In genomic region chr6:20853828-20854227, GRCh38 we compare ENCODE assay signal across 20 cellular contexts.
DNase-seq lines count a peak whose midpoint lies in the region; ATAC-seq and TF ChIP-seq lines count a peak whose summit lies in the region.
"Had no signal": no experiment of that assay in that cellular context is flagged by ENCODE, and none has a peak within 500 bp of the region (broad histone marks: within the 10 kb centered on the region; RNA-seq: fewer than 3 reads in every experiment).

No MANE protein-coding gene starts in this region.

- H4K20me1 ChIP-seq in SK-N-SH (ENCODE audit: insufficient read depth), result no peaks in the 10 kb centered on the region
- H4K20me1 ChIP-seq: BLaER1 treated with 17β-estradiol and CSF1 and Interleukin-3, amounts not matched to agents 10 nM and 100 nM had no signal

- H3K4me3 ChIP-seq in SK-N-SH (ENCODE audit: low read depth in 2 of 2, low read length in 1 of 2) (no peak overlapping the region), endodermal cell (ENCODE audit: low read length) (peak overlapping the region; percentile 45)
- H3K4me3 ChIP-seq: BLaER1 treated with 17β-estradiol and CSF1 and Interleukin-3, amounts not matched to agents 10 nM and 100 nM; GM12878; GM23248 had no signal

- H2AFZ ChIP-seq in SK-N-SH (ENCODE audit: low read depth), result no peak overlapping the region
- H2AFZ ChIP-seq: GM23248 had no signal

- no peaks in the 10 kb centered on the region for H3K36me3 Mint-ChIP-seq in endodermal cell (ENCODE audit: low read depth)
- H3K36me3 Mint-ChIP-seq in progenitor cell of endocrine pancreas (ENCODE audit: insufficient read depth), result no peaks in the 10 kb centered on the region

- no peak for TF ChIP-seq RAD21 in SK-N-SH (IDR thresholded peaks at IDR 0.05; ENCODE audit: low read length)

- H3K9ac ChIP-seq in SK-N-SH (no peak overlapping the region), endodermal cell (ENCODE audit: extremely low read depth, low read length, poor library complexity, severe bottlenecking) (no peak overlapping the region)
- H3K9ac ChIP-seq: BLaER1 treated with 17β-estradiol and CSF1 and Interleukin-3, amounts not matched to agents 10 nM and 100 nM; GM23248 had no signal

- H3K9me3 Mint-ChIP-seq in endodermal cell, result no peaks in the 10 kb centered on the region
- H3K9me3 Mint-ChIP-seq in progenitor cell of endocrine pancreas (ENCODE audit: low read depth), result no peaks in the 10 kb centered on the region
- H3K9me3 Mint-ChIP-seq: CD8-positive, alpha-beta memory T cell had no signal

- TF ChIP-seq CTCF in SK-N-SH (IDR thresholded peaks at IDR 0.05) (no peak), endodermal cell (conservative IDR thresholded peaks at IDR 0.05) (no peak), progenitor cell of endocrine pancreas (IDR thresholded peaks at IDR 0.05; ENCODE audit: unreplicated experiment) (no peak)

- no peak for ATAC-seq in SK-N-SH treated with all-trans-retinoic acid at 6 μM for 48 hours
- ATAC-seq in GM19463 (IDR thresholded peaks at IDR 0.05; ENCODE audit: unreplicated experiment), result no peak
- ATAC-seq: GM12878 had no signal

- no peaks in the 10 kb centered on the region for H3K9me3 ChIP-seq in SK-N-SH
- no peaks in the 10 kb centered on the region for H3K9me3 ChIP-seq in endodermal cell (ENCODE audit: control insufficient read depth, low read length)

- 70% methylated on average over 3 of the region's 3 CpGs for WGBS in SK-N-SH (ENCODE audit: low lambda C conversion rate)
- 86 to 94% methylated on average over 3 of the region's 3 CpGs for WGBS in endodermal cell (ENCODE audit: insufficient coverage in 1 of 2, insufficient read length in 1 of 2), 2 experiments

- H3K27ac Mint-ChIP-seq in endodermal cell (no peak overlapping the region), progenitor cell of endocrine pancreas (peak overlapping the region; percentile 77)
- H3K27ac Mint-ChIP-seq: B cell; CD4-positive, CD25-positive, alpha-beta regulatory T cell; CD8-positive, alpha-beta memory T cell had no signal

- H3K4me1 ChIP-seq in SK-N-SH (ENCODE audit: control insufficient read depth in 1 of 2, insufficient read depth in 2 of 2, low read depth in 1 of 2, low read length in 1 of 2) (no peaks in the 10 kb centered on the region; a peak in 1 of 4 replicates), endodermal cell (ENCODE audit: control insufficient read depth, insufficient read depth, low read length) (peaks cover 2% of the 10 kb centered on the region)
- H3K4me1 ChIP-seq: BLaER1 treated with 17β-estradiol and CSF1 and Interleukin-3, amounts not matched to agents 10 nM and 100 nM had no signal

- DNase-seq in SK-N-SH, result peak; percentile 33
- no peak for DNase-seq in endodermal cell
- no peak for DNase-seq in progenitor cell of endocrine pancreas (ENCODE audit: low spot score, unreplicated experiment)
- no peak for DNase-seq in activated CD4-positive, alpha-beta T cell treated with anti-CD3 and anti-CD28 coated beads, Interleukin-2, amount 50 U/mL, for 4 hours
- no peak for DNase-seq in HPDE6-E6E7 (ENCODE audit: extremely low spot score)
- DNase-seq: 8988T; CD4-positive, CD25-positive, alpha-beta regulatory T cell; CD8-positive, alpha-beta memory T cell; COR-L47; DMS 273 treated with DMSO at 0.1 percent for 48 hours; DMS53; DND-41; EL; GM23248; HCEC 1CT had no signal

- H3K27me3 Mint-ChIP-seq in endodermal cell (ENCODE audit: insufficient read depth) (no peaks in the 10 kb centered on the region), progenitor cell of endocrine pancreas (no peaks in the 10 kb centered on the region)
- H3K27me3 Mint-ChIP-seq: B cell; CD4-positive, CD25-positive, alpha-beta regulatory T cell; CD8-positive, alpha-beta memory T cell had no signal

- no peaks in the 10 kb centered on the region for H3K36me3 ChIP-seq in SK-N-SH (replicated peaks in 1 of 2; ENCODE audit: control insufficient read depth in 1 of 2, insufficient read depth in 2 of 2, low read length in 1 of 2)
- no peaks in the 10 kb centered on the region for H3K36me3 ChIP-seq in endodermal cell (ENCODE audit: control insufficient read depth, insufficient read depth, low read length)

- POLR2A ChIA-PET in SK-N-SH (lab: Yijun Ruan, JAX), result no interaction called here

- H3K27ac ChIP-seq in SK-N-SH (ENCODE audit: low read depth in 2 of 2, low read length in 1 of 2) (peak overlapping the region in 1 of 2 experiments; percentile 39; a peak in 1 of 4 replicates), endodermal cell (ENCODE audit: low read depth, low read length) (no peak overlapping the region)
- H3K27ac ChIP-seq: BLaER1 treated with 17β-estradiol and CSF1 and Interleukin-3, amounts not matched to agents 10 nM and 100 nM; GM23248 had no signal

- H3K9me2 ChIP-seq in SK-N-SH, result no peaks in the 10 kb centered on the region; the same call in 1 of the 2 replicates

- H3K4me2 ChIP-seq in SK-N-SH, result no peak overlapping the region
- H3K4me2 ChIP-seq: BLaER1 treated with 17β-estradiol and CSF1 and Interleukin-3, amounts not matched to agents 10 nM and 100 nM had no signal

- H3K27me3 ChIP-seq in SK-N-SH (ENCODE audit: insufficient read depth) (no peaks in the 10 kb centered on the region), endodermal cell (ENCODE audit: control insufficient read depth, insufficient read depth, low read length, poor library complexity, severe bottlenecking) (no peaks in the 10 kb centered on the region)
- H3K27me3 ChIP-seq: BLaER1 treated with 17β-estradiol and CSF1 and Interleukin-3, amounts not matched to agents 10 nM and 100 nM had no signal

- peaks cover 23% of the 10 kb centered on the region for H3K4me1 Mint-ChIP-seq in endodermal cell
- H3K4me1 Mint-ChIP-seq in progenitor cell of endocrine pancreas (ENCODE audit: low read depth), result peaks cover 54% of the 10 kb centered on the region
- H3K4me1 Mint-ChIP-seq: B cell; CD8-positive, alpha-beta memory T cell had no signal

- no peak overlapping the region for H3K4me3 Mint-ChIP-seq in endodermal cell
- H3K4me3 Mint-ChIP-seq in progenitor cell of endocrine pancreas (ENCODE audit: low read depth), result peak overlapping the region; percentile 0
- H3K4me3 Mint-ChIP-seq: B cell; CD4-positive, CD25-positive, alpha-beta regulatory T cell; CD8-positive, alpha-beta memory T cell had no signal

- peaks cover 3% of the 10 kb centered on the region for H3F3A ChIP-seq in SK-N-SH (replicated peaks; ENCODE audit: insufficient read depth)

- peak in 1 of 2 experiments; percentile 81; a peak in 2 of 4 replicates for TF ChIP-seq EP300 in SK-N-SH (IDR thresholded peaks at IDR 0.05; ENCODE audit: borderline replicate concordance in 1 of 2, low read depth in 1 of 2, low read length in 1 of 2)

- no peaks in the 10 kb centered on the region for H3K79me2 ChIP-seq in SK-N-SH (ENCODE audit: insufficient read depth)

- CTCF ChIA-PET in SK-N-SH (lab: Yijun Ruan, JAX), result no interaction called here

TF ChIP-seq in SK-N-SH, 30 proteins besides CTCF, POLR2A, EP300 and RAD21:
- TF ChIP-seq EZH2phosphoT487 (IDR thresholded peaks at IDR 0.05; ENCODE audit: borderline replicate concordance, low read depth) (no peak), POLR2AphosphoS5 (IDR thresholded peaks at IDR 0.05; ENCODE audit: low read depth, low read length) (no peak), GATA2 (CRISPR knock-in tag; IDR thresholded peaks at IDR 0.05) (peak; percentile 67), CHD2 (IDR thresholded peaks at IDR 0.05; ENCODE audit: low read length, partially characterized antibody) (peak; percentile 26)

TF ChIP-seq in SK-N-SH treated with all-trans-retinoic acid at 6 μM for 48 hours, 23 proteins besides CTCF, POLR2A, EP300 and RAD21:
- TF ChIP-seq RARB (CRISPR knock-in tag; IDR thresholded peaks at IDR 0.05) (no peak), TCF4 (CRISPR knock-in tag; IDR thresholded peaks at IDR 0.05; ENCODE audit: borderline replicate concordance) (no peak)
